Comparison of ENCODE assay signal across 21 cellular contexts in the genomic region with DNA sequence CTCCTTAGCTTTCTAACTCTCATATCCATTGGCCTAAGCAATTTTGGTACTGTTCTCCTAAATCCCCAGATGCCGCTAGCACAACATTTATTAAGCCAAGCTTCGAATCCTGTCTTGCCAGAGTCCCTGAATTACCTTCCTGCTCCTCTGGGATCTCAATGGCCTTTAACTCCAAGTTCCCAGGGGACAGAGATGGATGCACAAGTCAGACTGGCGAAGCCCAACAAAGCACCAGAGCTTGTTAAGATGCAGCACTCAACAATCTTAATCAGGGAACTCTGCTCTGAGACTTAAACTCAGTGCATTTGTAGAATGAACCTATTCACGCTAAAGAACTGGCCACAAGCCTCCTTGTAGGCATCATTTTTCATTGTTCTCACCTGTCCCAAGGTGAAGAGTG.
"Had no signal": no experiment of that assay in that cellular context is flagged by ENCODE, and none has a peak within 500 bp of the region (broad histone marks: within the 10 kb centered on the region; RNA-seq: fewer than 3 reads in every experiment).

No MANE protein-coding gene starts in this region.

- H3K36me3 ChIP-seq: colonic mucosa, gastroesophageal sphincter, heart left ventricle, lower lobe of right lung had no signal

- H3K27ac ChIP-seq: colonic mucosa, epithelial cell of prostate, foreskin keratinocyte, lower lobe of right lung had no signal

- H3K4me1 ChIP-seq: colonic mucosa had no signal

- H3K9me3 ChIP-seq: colonic mucosa, gastroesophageal sphincter, heart left ventricle, lower lobe of right lung, mucosa of descending colon had no signal

- DNase-seq: colonic mucosa; cortex of kidney; effector CD8-positive, alpha-beta T cell; effector memory CD8-positive, alpha-beta T cell; endodermal cell; erythroblast; foreskin keratinocyte; heart left ventricle; hippocampal formation; kidney; kidney glomerular epithelial cell; left colon; left ventricle myocardium superior; lower lobe of right lung; mesenchymal stem cell; mucosa of descending colon; naive B cell had no signal

- H3K27me3 ChIP-seq: colonic mucosa, foreskin keratinocyte, gastroesophageal sphincter, heart left ventricle had no signal

- H3K4me3 ChIP-seq: colonic mucosa, gastroesophageal sphincter, lower lobe of right lung, mucosa of descending colon had no signal

- ATAC-seq: effector memory CD8-positive, alpha-beta T cell; esophagus mucosa; foreskin keratinocyte; gastroesophageal sphincter; left colon; left lobe of liver; lower lobe of right lung; mucosa of descending colon had no signal
